8 cellular contexts compared by ENCODE assay signal in the genomic region with DNA sequence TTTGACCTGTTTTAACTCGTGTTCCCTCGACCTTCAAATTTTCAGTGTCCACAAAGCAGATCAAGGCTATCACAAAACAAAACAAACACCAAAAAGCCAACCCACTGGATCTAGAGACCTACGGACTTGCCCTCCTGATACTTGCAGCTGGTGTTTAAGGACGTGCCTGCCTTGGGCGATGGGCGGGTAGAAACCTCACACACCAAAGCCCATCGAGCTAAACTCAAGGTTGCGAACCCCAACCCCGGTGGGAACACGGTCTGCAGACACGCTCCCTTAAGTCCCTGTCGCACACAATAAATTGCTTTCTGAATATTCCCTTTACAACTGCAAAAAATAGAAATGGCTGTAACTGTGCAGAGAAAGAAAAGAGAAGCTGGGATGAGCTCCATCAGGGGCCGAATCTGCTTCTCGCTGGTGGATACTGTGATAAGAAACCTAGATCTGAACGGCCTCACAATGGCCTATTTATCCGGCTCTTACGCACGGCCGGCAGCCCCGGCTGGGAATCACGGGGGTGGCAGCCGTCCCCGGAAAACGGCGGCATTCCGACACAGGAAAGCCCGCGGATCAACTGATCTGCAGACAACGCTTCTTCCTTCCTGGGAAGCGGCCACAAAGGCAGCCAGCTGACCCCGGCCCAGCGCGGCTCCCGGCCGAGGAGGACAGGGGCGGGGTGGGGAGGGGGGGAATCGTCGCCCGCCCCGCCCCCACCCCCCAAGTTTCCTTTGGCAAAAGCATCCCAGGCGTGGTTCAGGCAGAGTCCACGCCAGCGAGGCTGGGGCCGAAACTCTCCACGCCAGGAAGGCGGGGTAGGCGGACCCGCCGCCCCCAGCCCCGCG.
DNase-seq lines count a peak whose midpoint lies in the region; ATAC-seq and TF ChIP-seq lines count a peak whose summit lies in the region.

No MANE protein-coding gene starts in this region.

- H3K4me2 ChIP-seq in mesendoderm (ENCODE audit: low read length): peak overlapping the region; percentile 31

- no CpG with 5 or more reads among the region's 51 CpGs for WGBS in mesendoderm (ENCODE audit: extremely low coverage, insufficient coverage, low lambda C conversion rate)

- peak overlapping the region; percentile 78 for H3K4me3 Mint-ChIP-seq in activated CD4-positive, alpha-beta memory T cell treated with anti-CD3 and anti-CD28 coated beads for 36 hours

- peak overlapping the region; percentile 99 for H2BK15ac ChIP-seq in mesendoderm (replicated peaks; ENCODE audit: low read depth)

- DNase-seq in GM12865 (ENCODE audit: low read depth) (peak; percentile 44), epithelial cell of esophagus (ENCODE audit: low read depth) (peak; percentile 50), mesendoderm (peak; percentile 78), substantia nigra (lab: John Stamatoyannopoulos, UW) (peak; percentile 5 to 90 (median 57)), NOMO-1 (lab: John Stamatoyannopoulos, UW; ENCODE audit: unreplicated experiment in 2 of 2) (no peak)
- peak; percentile 28 for DNase-seq in activated CD4-positive, alpha-beta memory T cell treated with anti-CD3 and anti-CD28 coated beads for 36 hours

- H3K4me3 ChIP-seq in GM12865 (ENCODE audit: low read depth, low read length): peak overlapping the region; percentile 55
- H3K4me3 ChIP-seq in epithelial cell of esophagus (ENCODE audit: low read length): peak overlapping the region; percentile 56
- H3K4me3 ChIP-seq in mesendoderm (ENCODE audit: low read length): peak overlapping the region; percentile 6

- H3K4me1 ChIP-seq in mesendoderm (ENCODE audit: control insufficient read depth, low read depth, low read length): peaks cover 8% of the 10 kb centered on the region

- POLR2A ChIA-PET in activated CD4-positive, alpha-beta memory T cell treated with anti-CD3 and anti-CD28 coated beads for 36 hours (lab: Charles Lee): interaction anchor here (1.3 to 2.0 kb wide), 3 partner anchors 152 to 335 kb away, joined by 3 to 6 read pairs (median 4); a partner anchor contains a TSS

- peak overlapping the region; percentile 84 for H3K27ac Mint-ChIP-seq in activated CD4-positive, alpha-beta memory T cell treated with anti-CD3 and anti-CD28 coated beads for 36 hours

- H3K36me3 Mint-ChIP-seq in activated CD4-positive, alpha-beta memory T cell treated with anti-CD3 and anti-CD28 coated beads for 36 hours: no peaks in the 10 kb centered on the region

- H2BK120ac ChIP-seq in mesendoderm (ENCODE audit: low read depth, low read length): peak overlapping the region; percentile 76

- peak overlapping the region; percentile 54 for H3K56ac ChIP-seq in mesendoderm (ENCODE audit: low read length)

- H4K5ac ChIP-seq in mesendoderm (ENCODE audit: low read length): no peak overlapping the region

- H4K8ac ChIP-seq in mesendoderm (ENCODE audit: low read depth, low read length): peak overlapping the region; percentile 70

- no peaks in the 10 kb centered on the region for H3K27me3 ChIP-seq in mesendoderm (ENCODE audit: insufficient read depth, low read length, poor library complexity)

- intact Hi-C loops in activated CD4-positive, alpha-beta memory T cell treated with anti-CD3 and anti-CD28 coated beads for 36 hours (cut with micrococcal nuclease): loop anchor here (1.0 to 10.0 kb wide), 4 partner anchors 107 to 335 kb away; a partner anchor contains a TSS

- CTCF ChIA-PET in activated CD4-positive, alpha-beta memory T cell treated with anti-CD3 and anti-CD28 coated beads for 36 hours (lab: Charles Lee): interaction anchor here (0.8 to 3.3 kb wide), 7 partner anchors 8 to 357 kb away, joined by 3 to 19 read pairs (median 3); no protein-coding TSS in a partner anchor

- H3K79me1 ChIP-seq in mesendoderm (ENCODE audit: low read length): no peaks in the 10 kb centered on the region

- peak; percentile 40 for ATAC-seq in HG03354 (IDR thresholded peaks at IDR 0.05; ENCODE audit: poor library complexity, severe bottlenecking, unreplicated experiment)
- no peak for ATAC-seq in HG03280 (IDR thresholded peaks at IDR 0.05; ENCODE audit: unreplicated experiment)

- H3K9ac ChIP-seq in mesendoderm (ENCODE audit: low read length): peak overlapping the region; percentile 53

- no peaks in the 10 kb centered on the region for H3K36me3 ChIP-seq in mesendoderm (ENCODE audit: control insufficient read depth, insufficient read depth, low read length)

- no peak overlapping the region for H2AK5ac ChIP-seq in mesendoderm (ENCODE audit: low read length)

- H3K27ac ChIP-seq in mesendoderm (ENCODE audit: low read depth, low read length): peak overlapping the region; percentile 40
- peak overlapping the region; percentile 78 for H3K27ac ChIP-seq in substantia nigra (ENCODE audit: low read depth, low read length, poor library complexity, severe bottlenecking)

- no peaks in the 10 kb centered on the region for H3K79me2 ChIP-seq in mesendoderm (ENCODE audit: control insufficient read depth, insufficient read depth, low read length)

- H3K18ac ChIP-seq in mesendoderm (ENCODE audit: low read length): peak overlapping the region; percentile 100

- H3K27me3 Mint-ChIP-seq in activated CD4-positive, alpha-beta memory T cell treated with anti-CD3 and anti-CD28 coated beads for 36 hours: no peaks in the 10 kb centered on the region

- H3K23ac ChIP-seq in mesendoderm (ENCODE audit: low read length): no peak overlapping the region

- no peak overlapping the region for H2BK5ac ChIP-seq in mesendoderm (ENCODE audit: low read length)

- H3K4ac ChIP-seq in mesendoderm (ENCODE audit: low read depth, low read length): peak overlapping the region; percentile 92

- no peaks in the 10 kb centered on the region for H3K9me3 Mint-ChIP-seq in activated CD4-positive, alpha-beta memory T cell treated with anti-CD3 and anti-CD28 coated beads for 36 hours

- TF ChIP-seq CTCF in GM12865 (IDR thresholded peaks at IDR 0.05; ENCODE audit: insufficient read depth, low read depth, low read length, missing control alignments) (no peak), epithelial cell of esophagus (IDR thresholded peaks at IDR 0.05; ENCODE audit: insufficient read depth, low read depth, low read length, missing control alignments) (no peak)

- peaks cover 47% of the 10 kb centered on the region for H3K4me1 Mint-ChIP-seq in activated CD4-positive, alpha-beta memory T cell treated with anti-CD3 and anti-CD28 coated beads for 36 hours (ENCODE audit: low read depth)

Comparison
In these comparisons a context has a peak if more than half of its experiments do, and no peak if none do; other contexts are left out.
1. DNase-seq: peak in GM12865 (single experiment), activated CD4-positive, alpha-beta memory T cell treated with anti-CD3 and anti-CD28 coated beads for 36 hours (single experiment), epithelial cell of esophagus (single experiment), mesendoderm (single experiment) and substantia nigra (49 of 49); none in NOMO-1 (0 of 2).
2. H3K4me3 ChIP-seq: peak in every context shown above with its lines; median percentile 56 in epithelial cell of esophagus; 55 in GM12865; 6 in mesendoderm.